Comparison of ENCODE assay signal across 19 cellular contexts in the genomic region with DNA sequence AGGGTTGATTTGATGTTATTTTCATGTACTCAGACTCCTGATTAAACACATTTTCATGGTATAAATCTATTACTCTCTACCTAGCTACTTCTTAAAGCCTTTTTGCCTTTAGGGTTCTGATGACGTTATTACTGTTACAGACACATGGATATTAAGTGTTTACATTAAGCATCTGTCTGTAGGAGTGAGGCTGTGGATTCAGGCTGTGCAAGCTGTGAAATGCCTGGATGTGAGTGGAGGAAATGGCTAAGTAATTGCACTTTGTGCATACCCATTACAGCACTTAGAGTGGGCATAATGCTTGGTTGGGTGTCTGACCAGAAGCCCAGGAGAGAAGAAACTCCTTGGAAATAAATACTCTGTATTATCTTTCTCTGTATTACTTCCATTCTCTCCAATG.
DNase-seq lines count a peak whose midpoint lies in the region; ATAC-seq and TF ChIP-seq lines count a peak whose summit lies in the region.
"Had no signal": no experiment of that assay in that cellular context is flagged by ENCODE, and none has a peak within 500 bp of the region (broad histone marks: within the 10 kb centered on the region; RNA-seq: fewer than 3 reads in every experiment).

No MANE protein-coding gene starts in this region.

- DNase-seq in NCI-H2171 treated with DMSO at 0.1 percent for 48 hours (lab: John Stamatoyannopoulos, UW): peak; percentile 15
- DNase-seq in NCI-H2171 (lab: John Stamatoyannopoulos, UW): no peak
- DNase-seq in NCI-H69 (lab: John Stamatoyannopoulos, UW): peak; percentile 58
- peak; percentile 76 for DNase-seq in fibroblast of villous mesenchyme (ENCODE audit: low read depth)
- DNase-seq in tibial artery: no peak
- no peak for DNase-seq in CD8-positive, alpha-beta memory T cell
- no peak for DNase-seq in PC-3
- DNase-seq: Caco-2, DMS79 treated with DMSO at 0.1 percent for 48 hours, GDM1, KBM-7, NCI-H1092 treated with DMSO at 0.1 percent for 48 hours, NCI-H187 treated with DMSO at 0.1 percent for 48 hours, SHP77 had no signal

- ATAC-seq in gastroesophageal sphincter: no peak
- ATAC-seq in PC-3: no peak

- no peaks in the 10 kb centered on the region for H3K9me3 Mint-ChIP-seq in CD8-positive, alpha-beta memory T cell
- H3K9me3 Mint-ChIP-seq: CD14-positive monocyte; GM23338; T-helper 1 cell treated with Interleukin-12 subunit alpha and Interleukin-12 subunit beta and Interleukin-4 antibody, amounts not matched to agents 30 μg/mL and 1 μg/mL, for 36 hours had no signal

- H3F3A ChIP-seq in PC-3 (ENCODE audit: low read length, unreplicated experiment): no peaks in the 10 kb centered on the region

- no peak for TF ChIP-seq EP300 in gastroesophageal sphincter (IDR thresholded peaks at IDR 0.05)

- H3K27ac Mint-ChIP-seq in CD8-positive, alpha-beta memory T cell: no peak overlapping the region
- H3K27ac Mint-ChIP-seq: CD14-positive monocyte; GM23338; T-helper 1 cell treated with Interleukin-12 subunit alpha and Interleukin-12 subunit beta and Interleukin-4 antibody, amounts not matched to agents 30 μg/mL and 1 μg/mL, for 36 hours had no signal

- H2AFZ ChIP-seq in PC-3 (ENCODE audit: low read length): no peak overlapping the region

- no peak overlapping the region for H3K4me3 ChIP-seq in fibroblast of villous mesenchyme (ENCODE audit: low read depth, low read length)
- no peak overlapping the region for H3K4me3 ChIP-seq in tibial artery
- no peak overlapping the region for H3K4me3 ChIP-seq in CD8-positive, alpha-beta memory T cell (ENCODE audit: low read length)
- no peak overlapping the region for H3K4me3 ChIP-seq in gastroesophageal sphincter
- no peak overlapping the region for H3K4me3 ChIP-seq in PC-3 (ENCODE audit: low read length)
- H3K4me3 ChIP-seq: GM23338 had no signal

- H3K4me2 ChIP-seq in PC-3 (ENCODE audit: low read length): no peak overlapping the region
- H3K4me2 ChIP-seq: GM23338 had no signal

- no peaks in the 10 kb centered on the region for H3K9me3 ChIP-seq in tibial artery
- no peaks in the 10 kb centered on the region for H3K9me3 ChIP-seq in CD8-positive, alpha-beta memory T cell (ENCODE audit: low read length)
- H3K9me3 ChIP-seq in gastroesophageal sphincter: no peaks in the 10 kb centered on the region
- no peaks in the 10 kb centered on the region for H3K9me3 ChIP-seq in PC-3 (ENCODE audit: low read length)

- 40 to 67% methylated on average over 1 of the region's 1 CpG for WGBS in gastroesophageal sphincter (ENCODE audit: low coverage in 1 of 2), 2 donors

- TF ChIP-seq POLR2A in gastroesophageal sphincter (IDR thresholded peaks at IDR 0.05): no peak

- CTCF ChIA-PET in CD8-positive, alpha-beta memory T cell (lab: Charles Lee): no interaction called here
- CTCF ChIA-PET in PC-3 (lab: Charles Lee): no interaction called here

- peaks cover 0 to 2% (median 0%) of the 10 kb centered on the region in 3 donors for H3K36me3 Mint-ChIP-seq in CD8-positive, alpha-beta memory T cell
- H3K36me3 Mint-ChIP-seq: CD14-positive monocyte had no signal

- intact Hi-C loops in tibial artery (cut with DNase I; ENCODE audit: low total_unique reads): no loop called here
- intact Hi-C loops in PC-3 (cut with micrococcal nuclease): loop anchor here (5.0 to 10.0 kb wide), 2 partner anchors 38 to 180 kb away; no protein-coding TSS in a partner anchor

- H3K36me3 ChIP-seq in tibial artery (no peaks in the 10 kb centered on the region), gastroesophageal sphincter (no peaks in the 10 kb centered on the region), PC-3 (ENCODE audit: low read depth, low read length) (no peaks in the 10 kb centered on the region)
- H3K36me3 ChIP-seq in CD8-positive, alpha-beta memory T cell (ENCODE audit: insufficient read depth, low read length): no peaks in the 10 kb centered on the region

- H3K9me2 ChIP-seq in PC-3 (replicated peaks; ENCODE audit: low read length): no peaks in the 10 kb centered on the region

- peaks cover 6 to 8% (median 8%) of the 10 kb centered on the region in 3 donors for H3K4me1 Mint-ChIP-seq in CD8-positive, alpha-beta memory T cell

- H3K79me2 ChIP-seq in PC-3 (ENCODE audit: low read length): no peaks in the 10 kb centered on the region

- no TSS peak for BruUV-seq in PC-3 (replicated peaks; lab: Mats Ljungman, UMichigan)

- POLR2A ChIA-PET in CD8-positive, alpha-beta memory T cell (lab: Charles Lee): no interaction called here
- POLR2A ChIA-PET in PC-3 (lab: Charles Lee; ENCODE audit: unreplicated experiment): no interaction called here

- no peaks in the 10 kb centered on the region for H3K27me3 Mint-ChIP-seq in CD8-positive, alpha-beta memory T cell

- no peak overlapping the region for H3K9ac ChIP-seq in PC-3 (ENCODE audit: low read length)

- H3K27ac ChIP-seq in tibial artery: peak overlapping the region; percentile 64 to 71
- no peak overlapping the region for H3K27ac ChIP-seq in CD8-positive, alpha-beta memory T cell (ENCODE audit: low read depth, low read length)
- H3K27ac ChIP-seq in gastroesophageal sphincter: peak overlapping the region in 1 of 4 donors; percentile 51
- H3K27ac ChIP-seq in PC-3 (ENCODE audit: low read length): no peak overlapping the region
- H3K27ac ChIP-seq: HL-60 had no signal

- H3K27me3 ChIP-seq in tibial artery (no peaks in the 10 kb centered on the region), gastroesophageal sphincter (no peaks in the 10 kb centered on the region), PC-3 (ENCODE audit: low read length) (no peaks in the 10 kb centered on the region)
- H3K27me3 ChIP-seq in CD8-positive, alpha-beta memory T cell (ENCODE audit: insufficient read depth, low read length, poor library complexity, severe bottlenecking): no peaks in the 10 kb centered on the region

- peaks cover 0 to 59% (median 33%) of the 10 kb centered on the region in 4 donors for H3K4me1 ChIP-seq in tibial artery
- no peaks in the 10 kb centered on the region for H3K4me1 ChIP-seq in CD8-positive, alpha-beta memory T cell (ENCODE audit: insufficient read depth, low read length)
- H3K4me1 ChIP-seq in gastroesophageal sphincter: peaks cover 0 to 24% (median 7%) of the 10 kb centered on the region in 3 donors
- H3K4me1 ChIP-seq in PC-3 (ENCODE audit: insufficient read depth, low read length): peaks cover 42% of the 10 kb centered on the region
- H3K4me1 ChIP-seq: Caco-2 had no signal

- TF ChIP-seq CTCF in fibroblast of villous mesenchyme (IDR thresholded peaks at IDR 0.05; ENCODE audit: insufficient read depth, low read depth, low read length) (no peak), tibial artery (IDR thresholded peaks at IDR 0.05) (no peak), gastroesophageal sphincter (IDR thresholded peaks at IDR 0.05) (no peak), PC-3 (conservative IDR thresholded peaks at IDR 0.05; ENCODE audit: low read depth, low read length) (no peak)

- no peak overlapping the region for H3K4me3 Mint-ChIP-seq in CD8-positive, alpha-beta memory T cell
- H3K4me3 Mint-ChIP-seq: CD14-positive monocyte; GM23338; T-helper 1 cell treated with Interleukin-12 subunit alpha and Interleukin-12 subunit beta and Interleukin-4 antibody, amounts not matched to agents 30 μg/mL and 1 μg/mL, for 36 hours had no signal

- no peaks in the 10 kb centered on the region for H4K20me1 ChIP-seq in PC-3 (ENCODE audit: low read length)

Comparison
In these comparisons a context has a peak if more than half of its experiments do, and no peak if none do; other contexts are left out.
1. DNase-seq: peak in NCI-H2171 treated with DMSO at 0.1 percent for 48 hours (single experiment), NCI-H69 (single experiment) and fibroblast of villous mesenchyme (single experiment); none in NCI-H2171 (single experiment), tibial artery (0 of 2), CD8-positive, alpha-beta memory T cell (0 of 5) and PC-3 (single experiment).
2. H3K27ac ChIP-seq: peak in tibial artery (2 of 2); none in CD8-positive, alpha-beta memory T cell (single experiment) and PC-3 (single experiment).